ENCODE assay signal across 1 cellular context in genomic region chr14:32076278-32077080, GRCh38.
TF ChIP-seq lines count a peak whose summit lies in the region.

No MANE protein-coding gene starts in this region.

TF ChIP-seq in K562, 482 proteins besides CTCF, POLR2A, EP300 and RAD21 (continued from another document and continues in another):
- TF ChIP-seq, protein P1, sequence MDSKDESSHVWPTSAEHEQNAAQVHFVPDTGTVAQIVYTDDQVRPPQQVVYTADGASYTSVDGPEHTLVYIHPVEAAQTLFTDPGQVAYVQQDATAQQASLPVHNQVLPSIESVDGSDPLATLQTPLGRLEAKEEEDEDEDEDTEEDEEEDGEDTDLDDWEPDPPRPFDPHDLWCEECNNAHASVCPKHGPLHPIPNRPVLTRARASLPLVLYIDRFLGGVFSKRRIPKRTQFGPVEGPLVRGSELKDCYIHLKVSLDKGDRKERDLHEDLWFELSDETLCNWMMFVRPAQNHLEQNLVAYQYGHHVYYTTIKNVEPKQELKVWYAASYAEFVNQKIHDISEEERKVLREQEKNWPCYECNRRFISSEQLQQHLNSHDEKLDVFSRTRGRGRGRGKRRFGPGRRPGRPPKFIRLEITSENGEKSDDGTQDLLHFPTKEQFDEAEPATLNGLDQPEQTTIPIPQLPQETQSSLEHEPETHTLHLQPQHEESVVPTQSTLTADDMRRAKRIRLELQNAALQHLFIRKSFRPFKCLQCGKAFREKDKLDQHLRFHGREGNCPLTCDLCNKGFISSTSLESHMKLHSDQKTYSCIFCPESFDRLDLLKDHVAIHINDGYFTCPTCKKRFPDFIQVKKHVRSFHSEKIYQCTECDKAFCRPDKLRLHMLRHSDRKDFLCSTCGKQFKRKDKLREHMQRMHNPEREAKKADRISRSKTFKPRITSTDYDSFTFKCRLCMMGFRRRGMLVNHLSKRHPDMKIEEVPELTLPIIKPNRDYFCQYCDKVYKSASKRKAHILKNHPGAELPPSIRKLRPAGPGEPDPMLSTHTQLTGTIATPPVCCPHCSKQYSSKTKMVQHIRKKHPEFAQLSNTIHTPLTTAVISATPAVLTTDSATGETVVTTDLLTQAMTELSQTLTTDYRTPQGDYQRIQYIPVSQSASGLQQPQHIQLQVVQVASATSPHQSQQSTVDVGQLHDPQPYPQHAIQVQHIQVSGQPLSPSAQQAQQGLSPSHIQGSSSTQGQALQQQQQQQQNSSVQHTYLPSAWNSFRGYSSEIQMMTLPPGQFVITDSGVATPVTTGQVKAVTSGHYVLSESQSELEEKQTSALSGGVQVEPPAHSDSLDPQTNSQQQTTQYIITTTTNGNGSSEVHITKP (IDR thresholded peaks at IDR 0.05; ENCODE audit: partially characterized antibody), result peak; percentile 55
- TF ChIP-seq NCOA1 (IDR thresholded peaks at IDR 0.05; ENCODE audit: low read depth) (peak; percentile 63; the same call in 1 of the 2 replicates), PRPF4 (IDR thresholded peaks at IDR 0.05; ENCODE audit: insufficient read depth, low read depth, low read length, poor library complexity, severe bottlenecking) (no peak), RCOR1 (IDR thresholded peaks at IDR 0.05; ENCODE audit: borderline replicate concordance in 1 of 2, low read depth in 2 of 2, low read length in 2 of 2) (peak in 1 of 2 experiments; percentile 12; a peak in 1 of 4 replicates), HOXB6 (CRISPR knock-in tag; IDR thresholded peaks at IDR 0.05; ENCODE audit: borderline replicate concordance) (no peak), ZNF609 (CRISPR knock-in tag; IDR thresholded peaks at IDR 0.05; ENCODE audit: borderline replicate concordance) (no peak), BRD9 (IDR thresholded peaks at IDR 0.05; ENCODE audit: low read depth, partially characterized antibody) (peak; percentile 65), FOXA1 (IDR thresholded peaks at IDR 0.05; ENCODE audit: borderline replicate concordance) (no peak), ZNF740 (CRISPR knock-in tag; IDR thresholded peaks at IDR 0.05) (0 out of 2 replicates have a peak, but pooled peaks have one; percentile 29), ZNF740 (tag; IDR thresholded peaks at IDR 0.05) (peak in 1 of 2 experiments; percentile 86; a peak in 2 of 4 replicates), PHF8 (IDR thresholded peaks at IDR 0.05; ENCODE audit: borderline replicate concordance, low read length) (peak; percentile 47; the same call in 1 of the 2 replicates), MAZ (CRISPR knock-in tag; conservative IDR thresholded peaks at IDR 0.05 in 1 of 2, IDR thresholded peaks at IDR 0.05 in 1 of 2) (peak; percentile 75 to 82), MTA1 (IDR thresholded peaks at IDR 0.05; ENCODE audit: borderline replicate concordance) (peak; percentile 65; the same call in 1 of the 2 replicates), BCOR (IDR thresholded peaks at IDR 0.05) (peak; percentile 67; the same call in 1 of the 2 replicates), CCNT2 (IDR thresholded peaks at IDR 0.05; ENCODE audit: borderline replicate concordance, extremely low read depth, insufficient read length, low read depth, low read length) (peak; percentile 65), UBTF (IDR thresholded peaks at IDR 0.05; ENCODE audit: borderline replicate concordance in 1 of 2, low read depth in 2 of 2, low read length in 2 of 2) (peak in 1 of 2 experiments; percentile 53; a peak in 2 of 4 replicates), SMAD2 (IDR thresholded peaks at IDR 0.05; ENCODE audit: low read depth, low read length) (no peak), TAF1 (IDR thresholded peaks at IDR 0.05; ENCODE audit: control insufficient read depth, extremely low read depth, insufficient read depth, low read length, severe bottlenecking) (peak; percentile 66), DIDO1 (tag; IDR thresholded peaks at IDR 0.05; ENCODE audit: low read depth) (peak; percentile 54; the same call in 1 of the 2 replicates), PHB2 (IDR thresholded peaks at IDR 0.05; ENCODE audit: low read depth) (no peak), THRB (CRISPR knock-in tag; conservative IDR thresholded peaks at IDR 0.05) (0 out of 2 replicates have a peak, but pooled peaks have one; percentile 43), L3MBTL2 (IDR thresholded peaks at IDR 0.05) (peak; percentile 68), SUPT5H (IDR thresholded peaks at IDR 0.05) (peak; percentile 77), ZNF124 (CRISPR knock-in tag; IDR thresholded peaks at IDR 0.05) (no peak), ZBTB11 (CRISPR knock-in tag; IDR thresholded peaks at IDR 0.05) (peak in 1 of 3 experiments; percentile 80; a peak in 2 of 6 replicates), POLR2B (IDR thresholded peaks at IDR 0.05; ENCODE audit: low read depth, partially characterized antibody) (peak; percentile 64), PCBP1 (IDR thresholded peaks at IDR 0.05; ENCODE audit: low read depth, low read length, poor library complexity, severe bottlenecking) (peak; percentile 56), CTBP1 (IDR thresholded peaks at IDR 0.05; ENCODE audit: borderline replicate concordance) (0 out of 2 replicates have a peak, but pooled peaks have one; percentile 23), POLR2G (IDR thresholded peaks at IDR 0.05; ENCODE audit: low read depth, low read length) (peak; percentile 61)
- TF ChIP-seq, protein P2, sequence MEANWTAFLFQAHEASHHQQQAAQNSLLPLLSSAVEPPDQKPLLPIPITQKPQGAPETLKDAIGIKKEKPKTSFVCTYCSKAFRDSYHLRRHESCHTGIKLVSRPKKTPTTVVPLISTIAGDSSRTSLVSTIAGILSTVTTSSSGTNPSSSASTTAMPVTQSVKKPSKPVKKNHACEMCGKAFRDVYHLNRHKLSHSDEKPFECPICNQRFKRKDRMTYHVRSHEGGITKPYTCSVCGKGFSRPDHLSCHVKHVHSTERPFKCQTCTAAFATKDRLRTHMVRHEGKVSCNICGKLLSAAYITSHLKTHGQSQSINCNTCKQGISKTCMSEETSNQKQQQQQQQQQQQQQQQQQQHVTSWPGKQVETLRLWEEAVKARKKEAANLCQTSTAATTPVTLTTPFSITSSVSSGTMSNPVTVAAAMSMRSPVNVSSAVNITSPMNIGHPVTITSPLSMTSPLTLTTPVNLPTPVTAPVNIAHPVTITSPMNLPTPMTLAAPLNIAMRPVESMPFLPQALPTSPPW (CRISPR knock-in tag; IDR thresholded peaks at IDR 0.05), result peak; percentile 97
